In the genomic region with DNA sequence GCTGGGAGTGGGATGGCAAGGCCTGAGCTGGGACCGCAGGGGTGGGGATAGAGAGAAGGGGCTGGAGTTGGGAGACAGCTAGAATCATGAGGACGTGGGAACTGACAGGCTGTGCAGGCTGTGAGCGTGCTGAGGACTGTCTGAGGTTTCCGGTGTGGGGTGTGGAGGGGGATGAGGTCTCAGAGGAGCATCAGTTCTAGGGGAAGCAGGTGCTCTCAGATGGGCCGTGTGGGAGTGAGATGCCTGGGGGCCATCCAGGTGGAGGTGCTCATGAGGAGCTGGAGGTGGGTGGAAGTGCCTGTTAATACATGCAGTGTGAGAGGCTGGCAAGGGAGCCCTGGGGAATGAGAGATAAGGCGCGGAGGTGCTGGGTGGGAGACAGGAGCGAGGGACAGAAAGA, we compare ENCODE assay signal across 15 cellular contexts. TPM values are rescaled to one million over a fixed set of nuclear protein-coding genes. Genes with fewer than 3 reads are reported as not detected.
DNase-seq lines count a peak whose midpoint lies in the region; ATAC-seq and TF ChIP-seq lines count a peak whose summit lies in the region.
"Had no signal": no experiment of that assay in that cellular context is flagged by ENCODE, and none has a peak within 500 bp of the region (broad histone marks: within the 10 kb centered on the region; RNA-seq: fewer than 3 reads in every experiment).

No MANE protein-coding gene starts in this region.

- no peak overlapping the region for H3K4me3 ChIP-seq in transverse colon
- H3K4me3 ChIP-seq: SK-N-MC, tibial artery had no signal

- intact Hi-C loops in activated CD4-positive, alpha-beta memory T cell treated with anti-CD3 and anti-CD28 coated beads for 36 hours (cut with micrococcal nuclease): no loop called here
- intact Hi-C loops in transverse colon (cut with DNase I; ENCODE audit: low total_unique reads): no loop called here

- no peak for ATAC-seq in GM21786 (IDR thresholded peaks at IDR 0.05; ENCODE audit: unreplicated experiment)

- in situ Hi-C loops in transverse colon (cut with MboI; ENCODE audit: low pct_ligation_motif_present in 1 of 4, low pct_unique_long_range_greater_than_20kb in 1 of 4, low sequenced_read_pairs in 3 of 4): no loop called here

- H3K9me3 Mint-ChIP-seq in activated CD4-positive, alpha-beta memory T cell treated with anti-CD3 and anti-CD28 coated beads for 36 hours: no peaks in the 10 kb centered on the region

- H3K36me3 ChIP-seq in transverse colon: no peaks in the 10 kb centered on the region
- H3K36me3 ChIP-seq: tibial artery had no signal

- H3K27ac Mint-ChIP-seq in activated CD4-positive, alpha-beta memory T cell treated with anti-CD3 and anti-CD28 coated beads for 36 hours: peak overlapping the region; percentile 31
- H3K27ac Mint-ChIP-seq: progenitor cell of endocrine pancreas had no signal

- no peak overlapping the region for H3K4me3 Mint-ChIP-seq in activated CD4-positive, alpha-beta memory T cell treated with anti-CD3 and anti-CD28 coated beads for 36 hours

- H3K4me1 Mint-ChIP-seq in activated CD4-positive, alpha-beta memory T cell treated with anti-CD3 and anti-CD28 coated beads for 36 hours (ENCODE audit: low read depth): peaks cover 34% of the 10 kb centered on the region

- POLR2A ChIA-PET in activated CD4-positive, alpha-beta memory T cell treated with anti-CD3 and anti-CD28 coated beads for 36 hours (lab: Charles Lee): interaction anchor here (1.3 kb wide), 1 partner anchor 10 kb away, joined by 3 read pairs; no protein-coding TSS in a partner anchor

- no peaks in the 10 kb centered on the region for H3K27me3 Mint-ChIP-seq in activated CD4-positive, alpha-beta memory T cell treated with anti-CD3 and anti-CD28 coated beads for 36 hours

- H3K36me3 Mint-ChIP-seq in activated CD4-positive, alpha-beta memory T cell treated with anti-CD3 and anti-CD28 coated beads for 36 hours: no peaks in the 10 kb centered on the region

- 73 to 83% methylated on average over 4 to 8 of the region's 8 CpGs for WGBS in transverse colon (ENCODE audit: low coverage in 1 of 2), 2 donors

- TF ChIP-seq EP300 in transverse colon (IDR thresholded peaks at IDR 0.05; ENCODE audit: low read depth): no peak

- H3K27ac ChIP-seq in transverse colon: no peak overlapping the region
- H3K27ac ChIP-seq: SK-N-MC, tibial artery had no signal

- H3K27me3 ChIP-seq in transverse colon: no peaks in the 10 kb centered on the region

- H3K4me1 ChIP-seq in transverse colon: peaks cover 0 to 10% (median 4%) of the 10 kb centered on the region in 4 donors

- TF ChIP-seq POLR2A in transverse colon (IDR thresholded peaks at IDR 0.05): no peak

- peak; percentile 51 for DNase-seq in stimulated activated CD4-positive, alpha-beta T cell treated with anti-CD3 and anti-CD28 coated beads, Interleukin-15, amount 100 ng/mL, for 24 hours
- DNase-seq in stimulated activated CD4-positive, alpha-beta T cell treated with anti-CD3 and anti-CD28 coated beads, Interleukin-1b, Interleukin-23, amount 100 ng/mL, for 48 hours: no peak
- DNase-seq in activated CD4-positive, alpha-beta memory T cell treated with anti-CD3 and anti-CD28 coated beads for 36 hours: peak; percentile 66
- peak; percentile 50 for DNase-seq in central memory CD4-positive, alpha-beta T cell
- DNase-seq in transverse colon: peak; percentile 42
- no peak for DNase-seq in NCI-H1417 (lab: John Stamatoyannopoulos, UW)
- DNase-seq in OCI-M1 (lab: John Stamatoyannopoulos, UW): no peak
- DNase-seq: ACHN, mesendoderm, NCI-H1417 treated with DMSO at 0.1 percent for 48 hours, NCI-H82, tibial artery had no signal

- TF ChIP-seq CTCF in transverse colon (IDR thresholded peaks at IDR 0.05): no peak

- H3K9me3 ChIP-seq in transverse colon: no peaks in the 10 kb centered on the region
- H3K9me3 ChIP-seq: tibial artery had no signal

- CTCF ChIA-PET in activated CD4-positive, alpha-beta memory T cell treated with anti-CD3 and anti-CD28 coated beads for 36 hours (lab: Charles Lee): interaction anchor here (1.4 to 7.9 kb wide), 2 partner anchors 13 to 14 kb away, joined by 3 to 47 read pairs; no protein-coding TSS in a partner anchor

RNA-seq across cellular contexts. Expression of a gene that starts 27.2 kb away (rescaled TPM):
- 10 to 100 TPM; 22.0 to 22.7 TPM for total RNA-seq in activated CD4-positive, alpha-beta memory T cell treated with anti-CD3 and anti-CD28 coated beads for 36 hours
- total RNA-seq in transverse colon: 1 to 10 TPM in 1 of 4 donors, under 1 TPM in 2, not detected in 1; 0.14 to 2.4 (median 0.64) TPM

RNA-seq across cellular contexts. Expression of a gene that starts 50.1 kb away (rescaled TPM):
- total RNA-seq in activated CD4-positive, alpha-beta memory T cell treated with anti-CD3 and anti-CD28 coated beads for 36 hours: 10 to 100 TPM; 32.8 to 34.4 TPM
- 10 to 100 TPM in 2 of 4 donors, 1 to 10 TPM in 2; 2.8 to 23.1 (median 14.5) TPM for total RNA-seq in transverse colon

RNA-seq across cellular contexts. Expression of a gene that starts 55.0 kb away (rescaled TPM):
- total RNA-seq in activated CD4-positive, alpha-beta memory T cell treated with anti-CD3 and anti-CD28 coated beads for 36 hours: 10 to 100 TPM; 37.6 to 43.2 TPM
- 10 to 100 TPM in 1 of 4 donors, 1 to 10 TPM in 1, under 1 TPM in 2; 0.68 to 11.4 (median 2.1) TPM for total RNA-seq in transverse colon

Comparison
In these comparisons a context has a peak if more than half of its experiments do, and no peak if none do; other contexts are left out.
1. DNase-seq: peak in stimulated activated CD4-positive, alpha-beta T cell treated with anti-CD3 and anti-CD28 coated beads, Interleukin-15, amount 100 ng/mL, for 24 hours (single experiment), activated CD4-positive, alpha-beta memory T cell treated with anti-CD3 and anti-CD28 coated beads for 36 hours (single experiment), central memory CD4-positive, alpha-beta T cell (single experiment) and transverse colon (single experiment); none in stimulated activated CD4-positive, alpha-beta T cell treated with anti-CD3 and anti-CD28 coated beads, Interleukin-1b, Interleukin-23, amount 100 ng/mL, for 48 hours (single experiment), NCI-H1417 (0 of 3) and OCI-M1 (single experiment).
2. RNA of a gene that starts 27.2 kb away (total RNA-seq): 22.0 to 22.7 TPM in activated CD4-positive, alpha-beta memory T cell treated with anti-CD3 and anti-CD28 coated beads for 36 hours; 0.14 to 2.4 TPM in transverse colon; every median in the first group is over 4 times any median in the second.